In genomic region chr17:42886283-42887176, GRCh38 we compare ENCODE assay signal across 1 cellular context.
A peak's percentile ranks its signal among the peaks of the same experiment; 100 is the strongest.
TF ChIP-seq lines count a peak whose summit lies in the region.

No MANE protein-coding gene starts in this region.

TF ChIP-seq in HepG2, 621 proteins besides CTCF, POLR2A, EP300 and RAD21 (continued from another document and continues in another):
- TF ChIP-seq CBX5 (CRISPR knock-in tag; IDR thresholded peaks at IDR 0.05; ENCODE audit: borderline replicate concordance) (peak; percentile 86; the same call in 1 of the 2 replicates), MXD3 (CRISPR knock-in tag; IDR thresholded peaks at IDR 0.05) (0 out of 2 replicates have a peak, but pooled peaks have one; percentile 46), ZSCAN12 (CRISPR knock-in tag; IDR thresholded peaks at IDR 0.05) (no peak), GRHL1 (CRISPR knock-in tag; conservative IDR thresholded peaks at IDR 0.05) (no peak), ZNF264 (CRISPR knock-in tag; IDR thresholded peaks at IDR 0.05) (peak; percentile 52; the same call in 1 of the 2 replicates), SUZ12 (IDR thresholded peaks at IDR 0.05; ENCODE audit: low read depth, low read length) (no peak), KDM5A (IDR thresholded peaks at IDR 0.05; ENCODE audit: borderline replicate concordance, low read length) (no peak), ZNF414 (CRISPR knock-in tag; IDR thresholded peaks at IDR 0.05) (no peak), ATAD3A (CRISPR knock-in tag; IDR thresholded peaks at IDR 0.05) (no peak), HOXA5 (CRISPR knock-in tag; IDR thresholded peaks at IDR 0.05) (0 out of 2 replicates have a peak, but pooled peaks have one; percentile 2), GATAD2A (CRISPR knock-in tag; IDR thresholded peaks at IDR 0.05) (peak; percentile 94), ARID2 (CRISPR knock-in tag; IDR thresholded peaks at IDR 0.05; ENCODE audit: borderline replicate concordance) (no peak), ARNT (IDR thresholded peaks at IDR 0.05) (no peak), GTF3A (CRISPR knock-in tag; conservative IDR thresholded peaks at IDR 0.05) (peak; percentile 33; the same call in 1 of the 2 replicates), NFKB2 (CRISPR knock-in tag; IDR thresholded peaks at IDR 0.05; ENCODE audit: borderline replicate concordance) (peak; percentile 72; the same call in 1 of the 2 replicates), RCOR2 (CRISPR knock-in tag; IDR thresholded peaks at IDR 0.05) (peak; percentile 85), CAMTA2 (CRISPR knock-in tag; IDR thresholded peaks at IDR 0.05; ENCODE audit: borderline replicate concordance) (no peak), ZNF205 (CRISPR knock-in tag; IDR thresholded peaks at IDR 0.05) (0 out of 2 replicates have a peak, but pooled peaks have one; percentile 12), ZUFSP (CRISPR knock-in tag; IDR thresholded peaks at IDR 0.05; ENCODE audit: borderline replicate concordance) (no peak), ZFY (CRISPR knock-in tag; IDR thresholded peaks at IDR 0.05) (peak; percentile 63), ZNF878 (CRISPR knock-in tag; IDR thresholded peaks at IDR 0.05) (no peak; the same call in none of the 2 replicates), MTF1 (CRISPR knock-in tag; IDR thresholded peaks at IDR 0.05) (no peak), FOXJ3 (CRISPR knock-in tag; IDR thresholded peaks at IDR 0.05; ENCODE audit: borderline replicate concordance) (peak; percentile 65; the same call in 1 of the 2 replicates), SP5 (CRISPR knock-in tag; IDR thresholded peaks at IDR 0.05; ENCODE audit: borderline replicate concordance, low read depth) (peak; percentile 34), PBX3 (CRISPR knock-in tag; IDR thresholded peaks at IDR 0.05; ENCODE audit: borderline replicate concordance) (no peak), ZNF160 (CRISPR knock-in tag; IDR thresholded peaks at IDR 0.05) (no peak; the same call in 1 of the 2 replicates), MLLT10 (CRISPR knock-in tag; IDR thresholded peaks at IDR 0.05) (no peak), FOXK2 (IDR thresholded peaks at IDR 0.05) (peak; percentile 56), GTF2F1 (IDR thresholded peaks at IDR 0.05; ENCODE audit: low read length) (no peak), ZNF503 (CRISPR knock-in tag; IDR thresholded peaks at IDR 0.05) (peak; percentile 87; the same call in 1 of the 2 replicates), REST (IDR thresholded peaks at IDR 0.05; ENCODE audit: borderline replicate concordance in 1 of 2, low read depth in 1 of 2, low read length in 2 of 2) (peak in 1 of 2 experiments; percentile 18; a peak in 1 of 4 replicates), CEBPG (CRISPR knock-in tag; IDR thresholded peaks at IDR 0.05) (no peak), DBP (CRISPR knock-in tag; IDR thresholded peaks at IDR 0.05; ENCODE audit: not compliant biosample characterization) (no peak), ZNF850 (CRISPR knock-in tag; conservative IDR thresholded peaks at IDR 0.05) (no peak), BCL3 (CRISPR knock-in tag; IDR thresholded peaks at IDR 0.05) (no peak), ZEB1 (IDR thresholded peaks at IDR 0.05; ENCODE audit: insufficient replicate concordance, low read depth) (no peak), SRSF1 (optimal IDR thresholded peaks at IDR 0.05; ENCODE audit: low read depth, low read length) (no peak), ZBTB14 (CRISPR knock-in tag; IDR thresholded peaks at IDR 0.05) (no peak), SNAPC2 (CRISPR knock-in tag; IDR thresholded peaks at IDR 0.05) (0 out of 2 replicates have a peak, but pooled peaks have one; percentile 63), ZNF549 (CRISPR knock-in tag; IDR thresholded peaks at IDR 0.05) (no peak), ZMYM4 (CRISPR knock-in tag; IDR thresholded peaks at IDR 0.05) (peak; percentile 63; the same call in 1 of the 2 replicates), ZNF768 (CRISPR knock-in tag; IDR thresholded peaks at IDR 0.05) (peak; percentile 41; the same call in 1 of the 2 replicates), CREBL2 (CRISPR knock-in tag; IDR thresholded peaks at IDR 0.05; ENCODE audit: borderline replicate concordance) (no peak), RXRB (CRISPR knock-in tag; IDR thresholded peaks at IDR 0.05; ENCODE audit: borderline replicate concordance) (peak; percentile 100), ZBTB20 (CRISPR knock-in tag; IDR thresholded peaks at IDR 0.05; ENCODE audit: borderline replicate concordance, low read depth) (peak; percentile 84; the same call in 1 of the 2 replicates), ARNT2 (CRISPR knock-in tag; IDR thresholded peaks at IDR 0.05; ENCODE audit: low read depth) (peak; percentile 38), LCORL (IDR thresholded peaks at IDR 0.05) (no peak), LCORL (CRISPR knock-in tag; IDR thresholded peaks at IDR 0.05) (peak; percentile 86), ZNF441 (CRISPR knock-in tag; IDR thresholded peaks at IDR 0.05; ENCODE audit: borderline replicate concordance) (peak; percentile 65), ZNF607 (CRISPR knock-in tag; IDR thresholded peaks at IDR 0.05; ENCODE audit: borderline replicate concordance) (no peak), HCFC1 (IDR thresholded peaks at IDR 0.05; ENCODE audit: low read depth, low read length) (no peak), ZNF121 (CRISPR knock-in tag; IDR thresholded peaks at IDR 0.05) (no peak; the same call in 1 of the 2 replicates), TAF1 (CRISPR knock-in tag; IDR thresholded peaks at IDR 0.05) (no peak), TEAD3 (CRISPR knock-in tag; optimal IDR thresholded peaks at IDR 0.05; ENCODE audit: borderline replicate concordance) (peak; percentile 54), ZNF484 (CRISPR knock-in tag; IDR thresholded peaks at IDR 0.05; ENCODE audit: borderline replicate concordance, low read depth) (no peak), ARNTL (CRISPR knock-in tag; IDR thresholded peaks at IDR 0.05) (peak; percentile 83; the same call in 1 of the 2 replicates), ZNF101 (CRISPR knock-in tag; IDR thresholded peaks at IDR 0.05; ENCODE audit: borderline replicate concordance, low read depth) (no peak), TBX3 (IDR thresholded peaks at IDR 0.05; ENCODE audit: borderline replicate concordance) (peak; percentile 78; the same call in 1 of the 2 replicates), ZNF3 (CRISPR knock-in tag; IDR thresholded peaks at IDR 0.05) (peak; percentile 96)
